In genomic region chr12:20420557-20420956, GRCh38 we compare ENCODE assay signal across 16 cellular contexts. TPM values are rescaled to one million over a fixed set of nuclear protein-coding genes. Genes with fewer than 3 reads are reported as not detected.
"Had no signal": no experiment of that assay in that cellular context is flagged by ENCODE, and none has a peak within 500 bp of the region (broad histone marks: within the 10 kb centered on the region; RNA-seq: fewer than 3 reads in every experiment).

No MANE protein-coding gene starts in this region.

- H3K36me3 Mint-ChIP-seq: activated naive CD8-positive, alpha-beta T cell treated with anti-CD3 and anti-CD28 coated beads, Interleukin-2, amount 10 ng/mL, durations not matched to agents 7 days and 5 days; stimulated activated naive B cell treated with anti-CD40 and anti-IgM and Interleukin-4, amounts not matched to agents 10 μg/mL and 1 μg/mL and 100 μg/mL, for 72 hours had no signal

- ATAC-seq: activated CD4-positive, CD25-positive, alpha-beta regulatory T cell treated with anti-CD3 and anti-CD28 coated beads, Interleukin-2, amount 50 U/mL, for 24 hours; activated T-cell treated with anti-CD3 and anti-CD28 coated beads, Interleukin-2, amount 50 U/mL, for 4 hours; right lobe of liver; stimulated activated naive B cell treated with anti-CD40 and anti-IgM and Interleukin-4, amounts not matched to agents 10 μg/mL and 1 μg/mL and 100 μg/mL, for 72 hours; T-helper 17 cell had no signal

- H3K36me3 ChIP-seq: breast epithelium, right lobe of liver, upper lobe of left lung had no signal

- H2AFZ ChIP-seq: parathyroid adenoma had no signal

- H3K4me3 Mint-ChIP-seq: activated naive CD8-positive, alpha-beta T cell treated with anti-CD3 and anti-CD28 coated beads, Interleukin-2, amount 10 ng/mL, durations not matched to agents 7 days and 5 days; activated T-cell treated with anti-CD3 and anti-CD28 coated beads, Interleukin-2, amount 50 U/mL, for 4 hours; stimulated activated naive B cell treated with anti-CD40 and anti-IgM and Interleukin-4, amounts not matched to agents 10 μg/mL and 1 μg/mL and 100 μg/mL, for 72 hours; T-helper 17 cell had no signal

- H3K4me1 Mint-ChIP-seq: stimulated activated naive B cell treated with anti-CD40 and anti-IgM and Interleukin-4, amounts not matched to agents 10 μg/mL and 1 μg/mL and 100 μg/mL, for 72 hours; T-helper 17 cell had no signal

- DNase-seq: activated gamma-delta T cell; activated naive CD8-positive, alpha-beta T cell treated with anti-CD3 and anti-CD28 coated beads, Interleukin-2, amount 10 ng/mL, durations not matched to agents 7 days and 5 days; activated T-cell treated with anti-CD3 and anti-CD28 coated beads, Interleukin-2, amount 50 U/mL, for 4 hours; aorta; effector CD4-positive, alpha-beta T cell; foreskin melanocyte; kidney glomerular epithelial cell; right lobe of liver; SIG-M5; stimulated activated CD4-positive, alpha-beta T cell treated with anti-CD3 and anti-CD28 coated beads, Interleukin-2, amount 100 ng/mL, for 24 hours; stimulated activated naive B cell treated with anti-CD40 and anti-IgM and Interleukin-4, amounts not matched to agents 10 μg/mL and 1 μg/mL and 100 μg/mL, for 72 hours; T-helper 17 cell; upper lobe of left lung had no signal

- H3K27ac ChIP-seq: breast epithelium, parathyroid adenoma, right lobe of liver, upper lobe of left lung had no signal

- H3K27me3 ChIP-seq: breast epithelium, right lobe of liver, upper lobe of left lung had no signal

- H3K79me2 ChIP-seq: parathyroid adenoma had no signal

- H3K9me3 ChIP-seq: breast epithelium, right lobe of liver, upper lobe of left lung had no signal

- H3K4me1 ChIP-seq: breast epithelium, parathyroid adenoma, right lobe of liver, upper lobe of left lung had no signal

- H3K4me3 ChIP-seq: breast epithelium, right lobe of liver, upper lobe of left lung had no signal

- H3K27me3 Mint-ChIP-seq: stimulated activated naive B cell treated with anti-CD40 and anti-IgM and Interleukin-4, amounts not matched to agents 10 μg/mL and 1 μg/mL and 100 μg/mL, for 72 hours; T-helper 17 cell had no signal

- H3K27ac Mint-ChIP-seq: activated naive CD8-positive, alpha-beta T cell treated with anti-CD3 and anti-CD28 coated beads, Interleukin-2, amount 10 ng/mL, durations not matched to agents 7 days and 5 days; stimulated activated naive B cell treated with anti-CD40 and anti-IgM and Interleukin-4, amounts not matched to agents 10 μg/mL and 1 μg/mL and 100 μg/mL, for 72 hours; T-helper 17 cell had no signal

- H3K9me3 Mint-ChIP-seq: activated naive CD8-positive, alpha-beta T cell treated with anti-CD3 and anti-CD28 coated beads, Interleukin-2, amount 10 ng/mL, durations not matched to agents 7 days and 5 days; activated T-cell treated with anti-CD3 and anti-CD28 coated beads, Interleukin-2, amount 50 U/mL, for 4 hours; stimulated activated naive B cell treated with anti-CD40 and anti-IgM and Interleukin-4, amounts not matched to agents 10 μg/mL and 1 μg/mL and 100 μg/mL, for 72 hours had no signal

RNA-seq across cellular contexts. Expression of gene PDE3A, which starts 52.2 kb away (rescaled TPM):
- total RNA-seq: activated naive CD8-positive, alpha-beta T cell treated with anti-CD3 and anti-CD28 coated beads, Interleukin-2, amount 10 ng/mL, durations not matched to agents 7 days and 5 days had no signal
